ENCODE assay signal across 23 cellular contexts in the genomic region with DNA sequence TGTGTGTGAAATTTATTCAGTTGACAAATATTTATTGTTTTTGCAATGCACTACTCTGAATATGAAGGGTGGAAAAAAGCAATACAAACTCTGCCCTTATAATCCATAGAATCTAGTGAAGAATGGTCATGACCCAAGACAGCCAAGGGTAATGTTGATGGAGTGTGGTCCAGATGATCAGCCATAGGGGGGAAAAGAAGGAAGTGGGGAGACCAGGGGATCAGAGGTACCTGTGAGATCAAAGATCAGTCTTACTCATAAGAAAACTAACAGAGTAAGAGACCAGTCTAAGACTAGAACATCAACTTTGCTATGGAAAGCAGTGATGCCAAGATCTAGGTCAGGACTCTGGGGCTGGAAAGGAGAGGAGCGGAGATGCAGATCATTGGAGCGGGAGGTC.
"Had no signal": no experiment of that assay in that cellular context is flagged by ENCODE, and none has a peak within 500 bp of the region (broad histone marks: within the 10 kb centered on the region; RNA-seq: fewer than 3 reads in every experiment).

No MANE protein-coding gene starts in this region.

- H3K9ac ChIP-seq: KMS-11, SK-N-SH had no signal

- H3K27ac ChIP-seq: HL-60, KMS-11, RWPE1 had no signal

- H3K27ac Mint-ChIP-seq: IgD-negative memory B cell had no signal

- H3K27me3 Mint-ChIP-seq: IgD-negative memory B cell had no signal

- H3K4me3 ChIP-seq: K562 had no signal

- H3K4me3 Mint-ChIP-seq: IgD-negative memory B cell had no signal

- ATAC-seq: K562, Panc1, PC-3 had no signal

- H3K9me3 ChIP-seq: SK-N-SH had no signal

- DNase-seq: Kasumi-1, MM.1S, NCI-H1092 treated with DMSO at 0.1 percent for 48 hours, NCI-H1436, NCI-H187, NCI-H2029, NCI-H2081 treated with DMSO at 0.1 percent for 48 hours, NCI-H2171, NCI-H226, NCI-H446, NCI-H510A, NCI-H524 treated with DMSO at 0.1 percent for 48 hours, NCI-H69, NCI-H774, PC-3, SHP77, SK-N-SH had no signal

- H3K4me2 ChIP-seq: KMS-11, SK-N-SH had no signal
